Comparison of ENCODE assay signal across 25 cellular contexts in the genomic region with DNA sequence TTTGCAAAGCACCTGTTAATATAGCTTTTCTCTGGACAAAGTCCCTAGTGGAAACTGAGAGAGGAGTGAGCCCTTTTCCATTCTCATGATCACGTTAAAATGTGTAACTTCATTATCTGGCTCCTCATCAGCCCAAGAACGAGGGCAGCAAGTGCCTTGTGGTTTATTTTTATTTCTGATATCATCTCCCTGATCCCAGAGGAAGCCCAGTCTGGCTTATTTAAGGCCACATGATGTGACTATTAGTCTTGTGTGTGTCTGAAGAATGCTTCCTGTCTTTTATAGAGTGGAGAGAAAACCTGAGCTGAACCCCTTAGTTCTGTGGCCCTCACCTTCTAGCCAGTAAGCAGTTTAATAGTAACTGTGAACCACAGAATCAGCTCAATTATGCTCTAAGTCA.
DNase-seq lines count a peak whose midpoint lies in the region; ATAC-seq, FAIRE-seq and TF ChIP-seq lines count a peak whose summit lies in the region.
"Had no signal": no experiment of that assay in that cellular context is flagged by ENCODE, and none has a peak within 500 bp of the region (broad histone marks: within the 10 kb centered on the region; RNA-seq: fewer than 3 reads in every experiment).

No MANE protein-coding gene starts in this region.

- WGBS in SK-N-SH (ENCODE audit: low lambda C conversion rate) = 3% methylated on average over 2 of the region's 2 CpGs
- 88% methylated on average over 2 of the region's 2 CpGs; no CpG with 5 or more reads in 1 of the 2 experiments for WGBS in H1 (ENCODE audit: extremely low coverage in 1 of 2, insufficient coverage in 1 of 2, insufficient read length in 1 of 2, insufficient replicate concordance in 2 of 2, low coverage in 1 of 2, low lambda C conversion rate in 2 of 2, missing lambda C conversion rate in 1 of 2), 2 experiments

- H3F3A ChIP-seq in SK-N-SH (replicated peaks; ENCODE audit: insufficient read depth) = no peaks in the 10 kb centered on the region

- no peak overlapping the region for H2BK5ac ChIP-seq in H1 (ENCODE audit: low read depth, low read length)

- H3K27me3 ChIP-seq in SK-N-SH (ENCODE audit: insufficient read depth) = no peaks in the 10 kb centered on the region
- no peaks in the 10 kb centered on the region for H3K27me3 ChIP-seq in H1 (replicated peaks in 1 of 4; ENCODE audit: control insufficient read depth in 3 of 4, extremely low read depth in 1 of 4, insufficient read depth in 3 of 4, low read length in 3 of 4)
- H3K27me3 ChIP-seq in skeletal muscle tissue (ENCODE audit: control insufficient read depth in 3 of 3, insufficient read depth in 3 of 3, low read length in 3 of 3) = no peaks in the 10 kb centered on the region
- H3K27me3 ChIP-seq: BE2C had no signal

- H2BK15ac ChIP-seq in H1 (ENCODE audit: low read length) = no peak overlapping the region

- TF ChIP-seq EP300 in SK-N-SH (IDR thresholded peaks at IDR 0.05; ENCODE audit: borderline replicate concordance in 1 of 2, low read depth in 1 of 2, low read length in 1 of 2) = no peak
- no peak for TF ChIP-seq EP300 in H1 (IDR thresholded peaks at IDR 0.05; ENCODE audit: borderline replicate concordance in 1 of 2, low read depth in 2 of 2, low read length in 2 of 2)

- H3K4me1 ChIP-seq in SK-N-SH (ENCODE audit: control insufficient read depth in 1 of 2, insufficient read depth in 2 of 2, low read depth in 1 of 2, low read length in 1 of 2) = no peaks in the 10 kb centered on the region
- H3K4me1 ChIP-seq in H1 (replicated peaks in 1 of 4; ENCODE audit: control insufficient read depth in 3 of 4, insufficient read depth in 4 of 4, low read length in 3 of 4) = no peaks in the 10 kb centered on the region
- H3K4me1 ChIP-seq in skeletal muscle tissue (ENCODE audit: control insufficient read depth in 3 of 3, insufficient read depth in 3 of 3, low read length in 3 of 3) = peaks cover 5 to 17% (median 10%) of the 10 kb centered on the region in 3 donors
- H3K4me1 ChIP-seq: BE2C had no signal

- H3K9me3 ChIP-seq in SK-N-SH (no peaks in the 10 kb centered on the region), H1 (ENCODE audit: insufficient read depth in 2 of 2, low read depth in 1 of 2, low read length in 1 of 2) (peaks cover 0 to 2% of the 10 kb centered on the region in 2 experiments; a peak in 1 of 4 replicates), skeletal muscle tissue (ENCODE audit: control insufficient read depth in 3 of 3, low read length in 3 of 3) (peaks cover 0 to 1% (median 0%) of the 10 kb centered on the region in 3 donors)
- H3K9me3 ChIP-seq: BE2C had no signal

- no peak overlapping the region for H3K14ac ChIP-seq in H1 (ENCODE audit: insufficient read length)

- H3K23me2 ChIP-seq in H1 (ENCODE audit: low read depth, low read length) = no peaks in the 10 kb centered on the region; the same call in 1 of the 2 replicates

- H2AFZ ChIP-seq in SK-N-SH (ENCODE audit: low read depth) (no peak overlapping the region), H1 (ENCODE audit: low read length) (no peak overlapping the region)
- H2AFZ ChIP-seq: GM23338 had no signal

- no peak overlapping the region for H3K23ac ChIP-seq in H1 (ENCODE audit: insufficient read length)

- H3K79me2 ChIP-seq in SK-N-SH (ENCODE audit: insufficient read depth) (no peaks in the 10 kb centered on the region), H1 (ENCODE audit: control insufficient read depth in 1 of 2, insufficient read depth in 2 of 2, low read length in 2 of 2) (no peaks in the 10 kb centered on the region)

- no peak for DNase-seq in SK-N-SH
- peak; percentile 12 for DNase-seq in SK-N-DZ (ENCODE audit: low spot score)
- DNase-seq in H1 (ENCODE audit: low read depth in 1 of 2, low spot score in 2 of 2) = no peak
- DNase-seq in caudate nucleus (lab: John Stamatoyannopoulos, UW) = no peak
- no peak for DNase-seq in H4 (ENCODE audit: low spot score)
- DNase-seq: AML-193; BE2C; CD4-positive, alpha-beta T cell; CD8-positive, alpha-beta memory T cell; DMS 273 treated with DMSO at 0.1 percent for 48 hours; DMS79; EL; GF-D8; H7; HCEC 1CT had no signal

- ATAC-seq in SK-N-SH treated with all-trans-retinoic acid at 6 μM for 48 hours = no peak
- no peak for ATAC-seq in GM18511 (IDR thresholded peaks at IDR 0.05; ENCODE audit: unreplicated experiment)
- ATAC-seq: GM23338 had no signal

- H4K8ac ChIP-seq in H1 (ENCODE audit: extremely low read depth, insufficient read depth, low read length) = no peak overlapping the region

- CTCF ChIA-PET in SK-N-SH (lab: Yijun Ruan, JAX) = interaction anchor here (0.9 kb wide), 1 partner anchor 29 kb away, joined by 3 read pairs; no protein-coding TSS in a partner anchor
- CTCF ChIA-PET in H1 (lab: Charles Lee; ENCODE audit: partially characterized antibody) = interaction anchor here (0.6 to 0.7 kb wide), 2 partner anchors 12 to 14 kb away, joined by 3 to 4 read pairs; no protein-coding TSS in a partner anchor

- no peak overlapping the region for H3K56ac ChIP-seq in H1 (replicated peaks; ENCODE audit: insufficient read length, low read depth, low read length)

- H4K5ac ChIP-seq in H1 (ENCODE audit: insufficient read length, low read depth, low read length) = no peak overlapping the region

- POLR2A ChIA-PET in SK-N-SH (lab: Yijun Ruan, JAX) = no interaction called here
- POLR2A ChIA-PET in H1 (lab: Charles Lee; ENCODE audit: partially characterized antibody) = no interaction called here

- no peak overlapping the region for H3K18ac ChIP-seq in H1 (ENCODE audit: extremely low read depth, low read length)

- H4K20me1 ChIP-seq in SK-N-SH (ENCODE audit: insufficient read depth) = no peaks in the 10 kb centered on the region
- H4K20me1 ChIP-seq in H1 (replicated peaks in 1 of 2; ENCODE audit: control insufficient read depth in 1 of 2, insufficient read depth in 2 of 2, low read length in 2 of 2) = no peaks in the 10 kb centered on the region
- H4K20me1 ChIP-seq: BLaER1 treated with 17β-estradiol and CSF1 and Interleukin-3, amounts not matched to agents 10 nM and 100 nM had no signal

- H3K9ac ChIP-seq in SK-N-SH = no peak overlapping the region
- no peak overlapping the region for H3K9ac ChIP-seq in H1 (replicated peaks in 1 of 4; ENCODE audit: extremely low read depth in 1 of 4, low read depth in 3 of 4, low read length in 3 of 4)
- peak overlapping the region in 2 of 3 donors; percentile 11 to 57 for H3K9ac ChIP-seq in skeletal muscle tissue (ENCODE audit: low read depth in 1 of 3, low read length in 3 of 3)
- H3K9ac ChIP-seq: BLaER1 treated with 17β-estradiol and CSF1 and Interleukin-3, amounts not matched to agents 10 nM and 100 nM had no signal

- 0 out of 4 replicates have a peak overlapping the region, but pooled peaks of 1 of the 2 experiments have one; percentile 1 for H3K27ac ChIP-seq in SK-N-SH (ENCODE audit: low read depth in 2 of 2, low read length in 1 of 2)
- no peak overlapping the region for H3K27ac ChIP-seq in H1 (ENCODE audit: low read depth, low read length)
- peak overlapping the region; percentile 87 for H3K27ac ChIP-seq in skeletal muscle tissue (ENCODE audit: low read depth, low read length)
- no peak overlapping the region for H3K27ac ChIP-seq in caudate nucleus (ENCODE audit: low read depth, low read length)
- H3K27ac ChIP-seq: 22Rv1; BLaER1 treated with 17β-estradiol and CSF1 and Interleukin-3, amounts not matched to agents 10 nM and 100 nM had no signal

- H2BK120ac ChIP-seq in H1 (replicated peaks; ENCODE audit: low read depth, low read length) = no peak overlapping the region

- no peak overlapping the region for H4K91ac ChIP-seq in H1 (replicated peaks; ENCODE audit: insufficient read length, low read length)

- H3K79me1 ChIP-seq in H1 (ENCODE audit: low read depth, low read length) = no peaks in the 10 kb centered on the region

- no peak overlapping the region for H3K4ac ChIP-seq in H1 (replicated peaks; ENCODE audit: insufficient read length, low read depth, low read length)

- TF ChIP-seq RAD21 in SK-N-SH (IDR thresholded peaks at IDR 0.05; ENCODE audit: low read length) = no peak
- no peak for TF ChIP-seq RAD21 in H1 (IDR thresholded peaks at IDR 0.05 in 1 of 2, conservative IDR thresholded peaks at IDR 0.05 in 1 of 2; ENCODE audit: low read depth in 2 of 2, low read length in 2 of 2)

- H3K4me3 ChIP-seq in SK-N-SH (ENCODE audit: low read depth in 2 of 2, low read length in 1 of 2) (no peak overlapping the region), H1 (ENCODE audit: extremely low read depth in 1 of 4, insufficient read depth in 2 of 4, low read depth in 3 of 4, low read length in 4 of 4) (no peak overlapping the region), skeletal muscle tissue (ENCODE audit: low read length in 3 of 3) (peak overlapping the region in 1 of 3 donors; percentile 6)
- H3K4me3 ChIP-seq: BLaER1 treated with 17β-estradiol and CSF1 and Interleukin-3, amounts not matched to agents 10 nM and 100 nM; GM23338 had no signal

- H2AK5ac ChIP-seq in H1 (ENCODE audit: low read depth, low read length) = 0 out of 2 replicates have a peak overlapping the region, but pooled peaks have one; percentile 24

- H3K36me3 ChIP-seq in SK-N-SH (replicated peaks in 1 of 2; ENCODE audit: control insufficient read depth in 1 of 2, insufficient read depth in 2 of 2, low read length in 1 of 2) (no peaks in the 10 kb centered on the region), H1 (ENCODE audit: control insufficient read depth in 2 of 4, insufficient read depth in 4 of 4, low read length in 3 of 4) (no peaks in the 10 kb centered on the region), skeletal muscle tissue (ENCODE audit: control insufficient read depth in 3 of 3, insufficient read depth in 3 of 3, low read length in 3 of 3) (no peaks in the 10 kb centered on the region)
- H3K36me3 ChIP-seq: BE2C; BLaER1 treated with 17β-estradiol and CSF1 and Interleukin-3, amounts not matched to agents 10 nM and 100 nM had no signal

- no peak overlapping the region for H2BK20ac ChIP-seq in H1 (ENCODE audit: low read length)

- H2BK12ac ChIP-seq in H1 (ENCODE audit: low read depth, low read length) = no peak overlapping the region

- H3K9me2 ChIP-seq in SK-N-SH = no peaks in the 10 kb centered on the region

- H3K4me2 ChIP-seq in SK-N-SH (no peak overlapping the region), H1 (ENCODE audit: insufficient read depth in 1 of 2, low read depth in 2 of 2, low read length in 2 of 2) (no peak overlapping the region)
- H3K4me2 ChIP-seq: BLaER1 treated with 17β-estradiol and CSF1 and Interleukin-3, amounts not matched to agents 10 nM and 100 nM; GM23338 had no signal

- no peak for TF ChIP-seq POLR2A in H1 (IDR thresholded peaks at IDR 0.05; ENCODE audit: control extremely low read depth in 1 of 2, low read depth in 2 of 2, low read length in 2 of 2)

- TF ChIP-seq CTCF in SK-N-SH (IDR thresholded peaks at IDR 0.05) (no peak), H1 (IDR thresholded peaks at IDR 0.05; ENCODE audit: control extremely low read depth in 1 of 3, insufficient read depth in 1 of 3, low read depth in 1 of 3, low read length in 3 of 3) (no peak)

- peak; percentile 36 for FAIRE-seq in H1 (lab: Jason Lieb, UNC)
- FAIRE-seq: A204.1, D721Med, GM12891, GM18507 had no signal

TF ChIP-seq in SK-N-SH, 30 proteins besides CTCF, POLR2A, EP300 and RAD21 (continues in another document):
- TF ChIP-seq TCF12 (IDR thresholded peaks at IDR 0.05) = peak; percentile 14; the same call in 1 of the 2 replicates

TF ChIP-seq in SK-N-SH treated with all-trans-retinoic acid at 6 μM for 48 hours, 23 proteins besides CTCF, POLR2A, EP300 and RAD21 (continues in another document):
- no peak for TF ChIP-seq ARNTL (CRISPR knock-in tag; IDR thresholded peaks at IDR 0.05; ENCODE audit: borderline replicate concordance, low read depth)

TF ChIP-seq in H1, 55 proteins besides CTCF, POLR2A, EP300 and RAD21 (continues in another document):
- TF ChIP-seq KDM5A (IDR thresholded peaks at IDR 0.05; ENCODE audit: low read length) = no peak

Comparison
In these comparisons a context has a peak if more than half of its experiments do, and no peak if none do; other contexts are left out.
1. H3K9ac ChIP-seq: peak in skeletal muscle tissue (2 of 3); none in SK-N-SH (single experiment) and H1 (0 of 4).
2. Of the 17 proteins assayed by ChIP-seq in both H1 and SK-N-SH: peak only in H1: none; only in SK-N-SH: TCF12; in both: none; in neither: 16.